Comparison of ENCODE assay signal across 10 cellular contexts in the genomic region with DNA sequence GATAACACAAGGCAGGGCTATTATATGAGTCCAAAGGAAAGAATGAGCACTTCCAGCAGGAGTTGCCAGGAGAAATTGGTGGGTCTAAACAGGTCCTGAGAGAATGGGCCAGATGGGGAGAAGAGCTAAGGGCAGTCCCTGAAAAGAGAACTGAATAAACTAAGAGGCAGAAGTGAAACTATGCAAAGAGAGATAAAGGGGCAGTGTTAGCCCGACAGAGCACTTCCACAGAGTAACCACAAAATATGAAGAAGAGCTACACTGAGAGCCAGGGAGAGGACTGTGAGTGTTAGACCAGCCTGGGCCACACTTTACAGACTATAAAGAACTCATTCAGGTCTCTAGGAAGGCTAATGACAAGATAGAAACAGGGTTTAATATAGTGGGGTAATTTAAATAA. TPM values are rescaled to one million over a fixed set of nuclear protein-coding genes. Genes with fewer than 3 reads are reported as not detected.
A peak's percentile ranks its signal among the peaks of the same experiment; 100 is the strongest.
DNase-seq lines count a peak whose midpoint lies in the region; ATAC-seq, FAIRE-seq and TF ChIP-seq lines count a peak whose summit lies in the region.
"Had no signal": no experiment of that assay in that cellular context is flagged by ENCODE, and none has a peak within 500 bp of the region (broad histone marks: within the 10 kb centered on the region; RNA-seq: fewer than 3 reads in every experiment).

No MANE protein-coding gene starts in this region.

- intact Hi-C loops in sciatic nerve (cut with DNase I): loop anchor here (10.0 kb wide), 1 partner anchor 156 kb away; no protein-coding TSS in a partner anchor
- intact Hi-C loops in esophagus squamous epithelium (cut with DNase I): loop anchor here (10.0 kb wide), 1 partner anchor 156 kb away; no protein-coding TSS in a partner anchor

- no peaks in the 10 kb centered on the region for H3K9me3 ChIP-seq in esophagus squamous epithelium
- H3K9me3 ChIP-seq: upper lobe of left lung had no signal

- H3K36me3 Mint-ChIP-seq in WTC11: peaks cover 6% of the 10 kb centered on the region; the same call in 1 of the 2 replicates
- peaks cover 2% of the 10 kb centered on the region for H3K36me3 Mint-ChIP-seq in chondrocyte (ENCODE audit: low read depth)
- H3K36me3 Mint-ChIP-seq: natural killer cell treated with Interleukin-12 subunit alpha and Interleukin-12 subunit beta and Interleukin-15 and Interleukin-18, amount 100 ng/mL, for 72 hours had no signal

- H3K4me1 Mint-ChIP-seq in WTC11: peaks cover 23% of the 10 kb centered on the region
- peaks cover 7% of the 10 kb centered on the region for H3K4me1 Mint-ChIP-seq in chondrocyte (ENCODE audit: low read depth)

- 44% methylated on average over 1 of the region's 1 CpG for WGBS in esophagus squamous epithelium, 2 donors

- peak; percentile 98 for FAIRE-seq in GM19239 (lab: Jason Lieb, UNC)

- no peaks in the 10 kb centered on the region for H3K27me3 ChIP-seq in esophagus squamous epithelium
- H3K27me3 ChIP-seq: upper lobe of left lung had no signal

- no peak overlapping the region for H3K4me3 Mint-ChIP-seq in WTC11
- no peak overlapping the region for H3K4me3 Mint-ChIP-seq in chondrocyte (ENCODE audit: unreplicated experiment)
- H3K4me3 Mint-ChIP-seq: natural killer cell treated with Interleukin-12 subunit alpha and Interleukin-12 subunit beta and Interleukin-15 and Interleukin-18, amount 100 ng/mL, for 72 hours had no signal

- no peak for TF ChIP-seq POLR2A in esophagus squamous epithelium (IDR thresholded peaks at IDR 0.05)

- peaks cover 7% of the 10 kb centered on the region for H3K9me3 Mint-ChIP-seq in WTC11
- no peaks in the 10 kb centered on the region for H3K9me3 Mint-ChIP-seq in chondrocyte (ENCODE audit: low read depth)
- H3K9me3 Mint-ChIP-seq: natural killer cell treated with Interleukin-12 subunit alpha and Interleukin-12 subunit beta and Interleukin-15 and Interleukin-18, amount 100 ng/mL, for 72 hours had no signal

- in situ Hi-C loops in SK-MEL-5 (cut with HindIII; ENCODE audit: low pct_unique_long_range_greater_than_20kb, low sequenced_read_pairs): no loop called here

- H3K4me3 ChIP-seq in esophagus squamous epithelium: no peak overlapping the region
- H3K4me3 ChIP-seq: upper lobe of left lung had no signal

- H3K27ac Mint-ChIP-seq in WTC11: no peak overlapping the region; the same call in 1 of the 2 replicates
- no peak overlapping the region for H3K27ac Mint-ChIP-seq in chondrocyte (ENCODE audit: unreplicated experiment)

- no peaks in the 10 kb centered on the region for H3K27me3 Mint-ChIP-seq in WTC11 (ENCODE audit: low read depth)
- H3K27me3 Mint-ChIP-seq in chondrocyte (ENCODE audit: low read depth): no peaks in the 10 kb centered on the region
- H3K27me3 Mint-ChIP-seq: natural killer cell treated with Interleukin-12 subunit alpha and Interleukin-12 subunit beta and Interleukin-15 and Interleukin-18, amount 100 ng/mL, for 72 hours had no signal

- POLR2A ChIA-PET in WTC11 (lab: Charles Lee): interaction anchor here (0.6 kb wide), 1 partner anchor 682 kb away, joined by 6 read pairs; no protein-coding TSS in a partner anchor

- TF ChIP-seq CTCF in WTC11 (IDR thresholded peaks at IDR 0.05) (no peak), chondrocyte (IDR thresholded peaks at IDR 0.05) (no peak), esophagus squamous epithelium (IDR thresholded peaks at IDR 0.05) (no peak)

- ATAC-seq in HG02981 (IDR thresholded peaks at IDR 0.05; ENCODE audit: unreplicated experiment): peak; percentile 92
- peak; percentile 86 for ATAC-seq in sciatic nerve
- ATAC-seq in WTC11: no peak

- CTCF ChIA-PET in WTC11 (lab: Charles Lee): no interaction called here

- peaks cover 0 to 6% (median 0%) of the 10 kb centered on the region in 3 donors for H3K36me3 ChIP-seq in esophagus squamous epithelium
- H3K36me3 ChIP-seq: upper lobe of left lung had no signal

- H3K4me1 ChIP-seq in esophagus squamous epithelium: peaks cover 0 to 6% (median 0%) of the 10 kb centered on the region in 3 donors

- DNase-seq in GM19239 (ENCODE audit: insufficient read length, low spot score) (peak; percentile 58), SK-MEL-5 (ENCODE audit: low read depth, low spot score) (peak; percentile 92), sciatic nerve (ENCODE audit: low spot score) (no peak), WTC11 (ENCODE audit: low spot score) (no peak), chondrocyte (ENCODE audit: low spot score) (no peak), GOT3 (lab: John Stamatoyannopoulos, UW) (no peak), esophagus squamous epithelium (lab: John Stamatoyannopoulos, UW) (no peak)
- DNase-seq: upper lobe of left lung had no signal

- H3K27ac ChIP-seq in esophagus squamous epithelium: no peak overlapping the region

TF ChIP-seq in WTC11, 78 proteins besides CTCF, POLR2A, EP300 and RAD21:
- TF ChIP-seq, protein P1, sequence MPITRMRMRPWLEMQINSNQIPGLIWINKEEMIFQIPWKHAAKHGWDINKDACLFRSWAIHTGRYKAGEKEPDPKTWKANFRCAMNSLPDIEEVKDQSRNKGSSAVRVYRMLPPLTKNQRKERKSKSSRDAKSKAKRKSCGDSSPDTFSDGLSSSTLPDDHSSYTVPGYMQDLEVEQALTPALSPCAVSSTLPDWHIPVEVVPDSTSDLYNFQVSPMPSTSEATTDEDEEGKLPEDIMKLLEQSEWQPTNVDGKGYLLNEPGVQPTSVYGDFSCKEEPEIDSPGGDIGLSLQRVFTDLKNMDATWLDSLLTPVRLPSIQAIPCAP (CRISPR knock-in tag; IDR thresholded peaks at IDR 0.05): no peak
- TF ChIP-seq SOX15 (CRISPR knock-in tag; IDR thresholded peaks at IDR 0.05) (no peak), PRRX2 (CRISPR knock-in tag; IDR thresholded peaks at IDR 0.05) (no peak), ZNF671 (CRISPR knock-in tag; IDR thresholded peaks at IDR 0.05) (no peak), ZNF423 (CRISPR knock-in tag; IDR thresholded peaks at IDR 0.05) (no peak), FOXJ3 (CRISPR knock-in tag; IDR thresholded peaks at IDR 0.05; ENCODE audit: borderline replicate concordance) (no peak), NR3C1 (CRISPR knock-in tag; conservative IDR thresholded peaks at IDR 0.05; ENCODE audit: low read depth) (no peak)
- TF ChIP-seq, protein P2, sequence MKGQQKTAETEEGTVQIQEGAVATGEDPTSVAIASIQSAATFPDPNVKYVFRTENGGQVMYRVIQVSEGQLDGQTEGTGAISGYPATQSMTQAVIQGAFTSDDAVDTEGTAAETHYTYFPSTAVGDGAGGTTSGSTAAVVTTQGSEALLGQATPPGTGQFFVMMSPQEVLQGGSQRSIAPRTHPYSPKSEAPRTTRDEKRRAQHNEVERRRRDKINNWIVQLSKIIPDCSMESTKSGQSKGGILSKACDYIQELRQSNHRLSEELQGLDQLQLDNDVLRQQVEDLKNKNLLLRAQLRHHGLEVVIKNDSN (CRISPR knock-in tag; IDR thresholded peaks at IDR 0.05): no peak
- TF ChIP-seq, protein P3, sequence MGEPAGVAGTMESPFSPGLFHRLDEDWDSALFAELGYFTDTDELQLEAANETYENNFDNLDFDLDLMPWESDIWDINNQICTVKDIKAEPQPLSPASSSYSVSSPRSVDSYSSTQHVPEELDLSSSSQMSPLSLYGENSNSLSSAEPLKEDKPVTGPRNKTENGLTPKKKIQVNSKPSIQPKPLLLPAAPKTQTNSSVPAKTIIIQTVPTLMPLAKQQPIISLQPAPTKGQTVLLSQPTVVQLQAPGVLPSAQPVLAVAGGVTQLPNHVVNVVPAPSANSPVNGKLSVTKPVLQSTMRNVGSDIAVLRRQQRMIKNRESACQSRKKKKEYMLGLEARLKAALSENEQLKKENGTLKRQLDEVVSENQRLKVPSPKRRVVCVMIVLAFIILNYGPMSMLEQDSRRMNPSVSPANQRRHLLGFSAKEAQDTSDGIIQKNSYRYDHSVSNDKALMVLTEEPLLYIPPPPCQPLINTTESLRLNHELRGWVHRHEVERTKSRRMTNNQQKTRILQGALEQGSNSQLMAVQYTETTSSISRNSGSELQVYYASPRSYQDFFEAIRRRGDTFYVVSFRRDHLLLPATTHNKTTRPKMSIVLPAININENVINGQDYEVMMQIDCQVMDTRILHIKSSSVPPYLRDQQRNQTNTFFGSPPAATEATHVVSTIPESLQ (CRISPR knock-in tag; IDR thresholded peaks at IDR 0.05): no peak
- TF ChIP-seq, protein P4, sequence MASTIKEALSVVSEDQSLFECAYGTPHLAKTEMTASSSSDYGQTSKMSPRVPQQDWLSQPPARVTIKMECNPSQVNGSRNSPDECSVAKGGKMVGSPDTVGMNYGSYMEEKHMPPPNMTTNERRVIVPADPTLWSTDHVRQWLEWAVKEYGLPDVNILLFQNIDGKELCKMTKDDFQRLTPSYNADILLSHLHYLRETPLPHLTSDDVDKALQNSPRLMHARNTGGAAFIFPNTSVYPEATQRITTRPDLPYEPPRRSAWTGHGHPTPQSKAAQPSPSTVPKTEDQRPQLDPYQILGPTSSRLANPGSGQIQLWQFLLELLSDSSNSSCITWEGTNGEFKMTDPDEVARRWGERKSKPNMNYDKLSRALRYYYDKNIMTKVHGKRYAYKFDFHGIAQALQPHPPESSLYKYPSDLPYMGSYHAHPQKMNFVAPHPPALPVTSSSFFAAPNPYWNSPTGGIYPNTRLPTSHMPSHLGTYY (CRISPR knock-in tag; IDR thresholded peaks at IDR 0.05): no peak
- TF ChIP-seq, protein P5, sequence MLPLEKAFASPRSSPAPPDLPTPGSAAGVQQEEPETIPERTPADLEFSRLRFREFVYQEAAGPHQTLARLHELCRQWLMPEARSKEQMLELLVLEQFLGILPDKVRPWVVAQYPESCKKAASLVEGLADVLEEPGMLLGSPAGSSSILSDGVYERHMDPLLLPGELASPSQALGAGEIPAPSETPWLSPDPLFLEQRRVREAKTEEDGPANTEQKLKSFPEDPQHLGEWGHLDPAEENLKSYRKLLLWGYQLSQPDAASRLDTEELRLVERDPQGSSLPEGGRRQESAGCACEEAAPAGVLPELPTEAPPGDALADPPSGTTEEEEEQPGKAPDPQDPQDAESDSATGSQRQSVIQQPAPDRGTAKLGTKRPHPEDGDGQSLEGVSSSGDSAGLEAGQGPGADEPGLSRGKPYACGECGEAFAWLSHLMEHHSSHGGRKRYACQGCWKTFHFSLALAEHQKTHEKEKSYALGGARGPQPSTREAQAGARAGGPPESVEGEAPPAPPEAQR (CRISPR knock-in tag; IDR thresholded peaks at IDR 0.05): no peak
- TF ChIP-seq, protein P6, sequence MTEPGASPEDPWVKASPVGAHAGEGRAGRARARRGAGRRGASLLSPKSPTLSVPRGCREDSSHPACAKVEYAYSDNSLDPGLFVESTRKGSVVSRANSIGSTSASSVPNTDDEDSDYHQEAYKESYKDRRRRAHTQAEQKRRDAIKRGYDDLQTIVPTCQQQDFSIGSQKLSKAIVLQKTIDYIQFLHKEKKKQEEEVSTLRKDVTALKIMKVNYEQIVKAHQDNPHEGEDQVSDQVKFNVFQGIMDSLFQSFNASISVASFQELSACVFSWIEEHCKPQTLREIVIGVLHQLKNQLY (CRISPR knock-in tag; IDR thresholded peaks at IDR 0.05): no peak
TF ChIP-seq in WTC11: peak in this region for 0.

RNA-seq across cellular contexts. Expression of a gene that starts 43.8 kb away (rescaled TPM):
- 9.3 and 11.1 TPM in 2 replicates for total RNA-seq in SK-MEL-5 (2014; rRNA removed; shearing (Covaris generic))
- polyA plus RNA-seq in SK-MEL-5 (2015; cell fraction: cytosol; rRNA removed): 8.5 and 15.9 TPM in 2 replicates
- 9.7 and 15.8 TPM in 2 replicates for polyA plus RNA-seq in SK-MEL-5 (2015; cell fraction: nucleus; rRNA removed)
- total RNA-seq in sciatic nerve: 52.0 TPM
- 18.2 to 20.6 TPM (median 18.6 TPM) in 3 replicates for total RNA-seq in WTC11 (2021)
- total RNA-seq in chondrocyte: 9.5 to 10.8 TPM (median 10.2 TPM) in 3 replicates
- total RNA-seq in esophagus squamous epithelium: 10 to 100 TPM; 13.3 to 29.8 (median 23.6) TPM

Comparison
In these comparisons a context has a peak if more than half of its experiments do, and no peak if none do; other contexts are left out.
1. DNase-seq: peak in GM19239 (single experiment) and SK-MEL-5 (single experiment); none in sciatic nerve (single experiment), WTC11 (single experiment), chondrocyte (single experiment), GOT3 (single experiment) and esophagus squamous epithelium (single experiment).